In the genomic region with DNA sequence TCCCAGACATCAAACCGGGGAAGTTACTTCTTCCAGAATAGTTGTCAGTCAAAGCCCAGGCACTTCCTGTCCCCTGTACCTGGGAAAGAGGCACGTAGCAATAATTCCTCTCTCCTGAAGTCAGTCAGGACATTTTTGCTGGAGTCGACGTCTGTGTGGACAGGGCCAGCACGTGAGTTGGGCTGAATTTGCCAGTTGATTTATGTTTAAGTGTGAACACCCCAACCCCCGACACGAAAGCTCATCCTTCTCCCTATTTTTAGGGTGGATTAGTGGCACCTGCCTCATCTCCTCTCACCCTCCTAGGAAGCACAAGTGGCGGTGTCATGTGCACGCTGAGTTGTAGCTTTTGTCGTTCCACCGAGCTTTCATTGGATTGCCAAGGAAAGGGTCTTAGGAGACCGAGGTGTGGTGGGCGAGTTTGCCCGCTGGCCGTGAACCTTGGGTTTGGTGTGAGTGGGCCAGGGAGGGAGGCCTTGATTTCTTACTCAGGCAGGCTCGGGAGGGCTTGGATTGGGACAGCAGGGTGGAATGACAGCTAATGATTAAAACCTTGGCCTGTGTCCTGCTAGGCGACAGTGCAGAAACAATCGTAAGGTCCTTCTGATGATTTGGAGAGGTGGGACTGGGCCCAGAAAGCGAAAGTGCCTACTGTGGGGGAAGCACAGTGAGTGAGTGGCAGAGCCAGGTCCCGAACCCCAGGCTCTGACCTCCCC, we compare ENCODE assay signal across 11 cellular contexts.
DNase-seq lines count a peak whose midpoint lies in the region; TF ChIP-seq lines count a peak whose summit lies in the region.
"Had no signal": no experiment of that assay in that cellular context is flagged by ENCODE, and none has a peak within 500 bp of the region (broad histone marks: within the 10 kb centered on the region; RNA-seq: fewer than 3 reads in every experiment).

No MANE protein-coding gene starts in this region.

- intact Hi-C loops in PC-9 (cut with micrococcal nuclease; ENCODE audit: unreplicated experiment) = loop anchor here (5.0 kb wide), 1 partner anchor 40 kb away; no protein-coding TSS in a partner anchor

- peaks cover 50% of the 10 kb centered on the region for H3K4me1 Mint-ChIP-seq in nephron

- no peak overlapping the region for H3K4me3 ChIP-seq in BLaER1
- H3K4me3 ChIP-seq in PC-9 = no peak overlapping the region
- peak overlapping the region; percentile 72 for H3K4me3 ChIP-seq in epithelial cell of proximal tubule (ENCODE audit: low read depth, low read length)

- no peak overlapping the region for H3K27ac ChIP-seq in BLaER1
- no peak overlapping the region for H3K27ac ChIP-seq in PC-9

- no peak overlapping the region for H3K9ac ChIP-seq in BLaER1

- H3K27me3 Mint-ChIP-seq in nephron (ENCODE audit: low read depth) = peaks cover 4% of the 10 kb centered on the region

- peaks cover 6% of the 10 kb centered on the region; the same call in 1 of the 2 replicates for H3F3A ChIP-seq in PC-9 (ENCODE audit: insufficient read depth, low read depth)

- no peak overlapping the region for H2AFZ ChIP-seq in PC-9

- CTCF ChIA-PET in PC-9 (lab: Charles Lee) = no interaction called here

- H3K4me3 Mint-ChIP-seq in nephron = peak overlapping the region; percentile 86 to 91 (median 88)

- BruUV-seq in PC-9 (replicated peaks; lab: Mats Ljungman, UMichigan) = no TSS peak

- peak overlapping the region; percentile 86 to 94 (median 94) for H3K27ac Mint-ChIP-seq in nephron

- H3K9me2 ChIP-seq in PC-9 (ENCODE audit: insufficient read depth) = no peaks in the 10 kb centered on the region

- POLR2A ChIA-PET in PC-9 (lab: Charles Lee; ENCODE audit: unreplicated experiment) = no interaction called here

- DNase-seq in PC-9 (no peak), epithelial cell of proximal tubule (ENCODE audit: low read depth) (no peak), pons (ENCODE audit: low spot score) (no peak), NCI-H345 (lab: John Stamatoyannopoulos, UW) (no peak), UCSD-AML1 (lab: John Stamatoyannopoulos, UW; ENCODE audit: unreplicated experiment) (no peak), AG08395 (ENCODE audit: low spot score) (no peak)
- DNase-seq: COR-L47, NCI-H2171, SIG-M5 had no signal

- no peaks in the 10 kb centered on the region for H3K36me3 Mint-ChIP-seq in nephron (ENCODE audit: low read depth)

- H3K36me3 ChIP-seq in BLaER1 (no peaks in the 10 kb centered on the region), PC-9 (ENCODE audit: low read depth) (no peaks in the 10 kb centered on the region)

- H3K79me2 ChIP-seq in PC-9 (ENCODE audit: low read depth) = no peaks in the 10 kb centered on the region; the same call in 1 of the 2 replicates

- H3K4me1 ChIP-seq in BLaER1 (peaks cover 51% of the 10 kb centered on the region), PC-9 (replicated peaks; ENCODE audit: insufficient read depth) (peaks cover 5% of the 10 kb centered on the region)

- H4K20me1 ChIP-seq in BLaER1 (no peaks in the 10 kb centered on the region), PC-9 (ENCODE audit: insufficient read depth) (peaks cover 4% of the 10 kb centered on the region; the same call in 1 of the 2 replicates)

- peaks cover 21% of the 10 kb centered on the region for H3K27me3 ChIP-seq in BLaER1
- H3K27me3 ChIP-seq in PC-9 (ENCODE audit: insufficient read depth, low read depth) = no peaks in the 10 kb centered on the region

- H3K4me2 ChIP-seq in BLaER1 = peak overlapping the region; percentile 100; the same call in 1 of the 2 replicates
- peak overlapping the region; percentile 93; the same call in 1 of the 2 replicates for H3K4me2 ChIP-seq in PC-9

- TF ChIP-seq CTCF in PC-9 (conservative IDR thresholded peaks at IDR 0.05) = no peak
- no peak for TF ChIP-seq CTCF in epithelial cell of proximal tubule (conservative IDR thresholded peaks at IDR 0.05; ENCODE audit: low read depth, low read length)
- TF ChIP-seq CTCF in nephron (IDR thresholded peaks at IDR 0.05; ENCODE audit: unreplicated experiment in 3 of 3) = no peak

- H3K9me3 ChIP-seq in BLaER1 (no peaks in the 10 kb centered on the region), PC-9 (ENCODE audit: insufficient read depth, low read depth) (no peaks in the 10 kb centered on the region)

- H3K9me3 Mint-ChIP-seq in nephron = no peaks in the 10 kb centered on the region
